In genomic region chr13:47594833-47595232, GRCh38 we compare ENCODE assay signal across 1 cellular context.
TF ChIP-seq lines count a peak whose summit lies in the region.

No MANE protein-coding gene starts in this region.

TF ChIP-seq in SK-N-SH, 30 proteins besides CTCF, POLR2A, EP300 and RAD21 (continued from another document):
- TF ChIP-seq, protein P1, sequence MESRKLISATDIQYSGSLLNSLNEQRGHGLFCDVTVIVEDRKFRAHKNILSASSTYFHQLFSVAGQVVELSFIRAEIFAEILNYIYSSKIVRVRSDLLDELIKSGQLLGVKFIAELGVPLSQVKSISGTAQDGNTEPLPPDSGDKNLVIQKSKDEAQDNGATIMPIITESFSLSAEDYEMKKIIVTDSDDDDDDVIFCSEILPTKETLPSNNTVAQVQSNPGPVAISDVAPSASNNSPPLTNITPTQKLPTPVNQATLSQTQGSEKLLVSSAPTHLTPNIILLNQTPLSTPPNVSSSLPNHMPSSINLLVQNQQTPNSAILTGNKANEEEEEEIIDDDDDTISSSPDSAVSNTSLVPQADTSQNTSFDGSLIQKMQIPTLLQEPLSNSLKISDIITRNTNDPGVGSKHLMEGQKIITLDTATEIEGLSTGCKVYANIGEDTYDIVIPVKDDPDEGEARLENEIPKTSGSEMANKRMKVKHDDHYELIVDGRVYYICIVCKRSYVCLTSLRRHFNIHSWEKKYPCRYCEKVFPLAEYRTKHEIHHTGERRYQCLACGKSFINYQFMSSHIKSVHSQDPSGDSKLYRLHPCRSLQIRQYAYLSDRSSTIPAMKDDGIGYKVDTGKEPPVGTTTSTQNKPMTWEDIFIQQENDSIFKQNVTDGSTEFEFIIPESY (IDR thresholded peaks at IDR 0.05; ENCODE audit: borderline replicate concordance, low read depth) = no peak
